ENCODE assay signal across 1 cellular context in the genomic region with DNA sequence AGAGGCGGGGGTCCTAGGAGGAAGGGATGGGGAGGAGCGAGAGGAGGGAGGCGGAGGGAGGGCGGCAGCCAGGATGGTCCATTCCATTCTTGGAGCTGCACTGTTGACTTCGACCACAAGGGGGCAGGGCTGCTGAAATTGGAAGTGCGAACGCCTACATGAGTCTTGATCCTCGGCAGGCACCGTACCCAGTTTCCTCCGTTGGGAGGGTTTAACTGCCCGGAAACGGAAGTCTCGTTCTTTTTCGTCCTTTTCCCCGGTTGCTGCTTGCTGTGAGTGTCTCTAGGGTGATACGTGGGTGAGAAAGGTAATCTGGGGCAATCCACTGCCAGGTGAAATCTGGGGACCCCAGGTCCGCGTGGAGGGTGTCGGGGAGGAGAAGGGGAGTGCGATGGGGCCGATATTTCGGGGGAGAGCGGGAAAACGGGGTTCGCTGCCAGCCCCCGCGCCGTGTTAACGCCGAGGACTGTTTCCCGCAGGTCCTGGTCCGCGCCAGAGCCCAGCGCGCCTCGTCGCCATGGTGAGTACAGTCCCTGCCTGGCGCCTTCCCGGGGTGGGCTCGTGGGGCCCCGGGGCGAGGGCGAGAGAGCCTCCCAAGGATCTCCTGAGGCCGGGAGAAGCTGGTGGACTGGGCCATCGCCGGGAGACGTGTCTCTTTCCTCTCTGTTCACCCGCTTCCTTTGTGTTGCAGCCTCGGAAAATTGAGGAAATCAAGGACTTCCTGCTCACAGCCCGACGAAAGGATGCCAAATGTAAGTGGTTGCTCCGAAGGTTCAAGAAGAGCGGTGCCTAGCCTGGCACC.
TF ChIP-seq lines count a peak whose summit lies in the region.

A gene (plus strand): TSS at position 240 of the 802 bp plus-strand sequence. CDS start 278 bp downstream, at position 518.

TF ChIP-seq in K562, 482 proteins besides CTCF, POLR2A, EP300 and RAD21 (continued from another document and continues in another):
- TF ChIP-seq, protein P1, sequence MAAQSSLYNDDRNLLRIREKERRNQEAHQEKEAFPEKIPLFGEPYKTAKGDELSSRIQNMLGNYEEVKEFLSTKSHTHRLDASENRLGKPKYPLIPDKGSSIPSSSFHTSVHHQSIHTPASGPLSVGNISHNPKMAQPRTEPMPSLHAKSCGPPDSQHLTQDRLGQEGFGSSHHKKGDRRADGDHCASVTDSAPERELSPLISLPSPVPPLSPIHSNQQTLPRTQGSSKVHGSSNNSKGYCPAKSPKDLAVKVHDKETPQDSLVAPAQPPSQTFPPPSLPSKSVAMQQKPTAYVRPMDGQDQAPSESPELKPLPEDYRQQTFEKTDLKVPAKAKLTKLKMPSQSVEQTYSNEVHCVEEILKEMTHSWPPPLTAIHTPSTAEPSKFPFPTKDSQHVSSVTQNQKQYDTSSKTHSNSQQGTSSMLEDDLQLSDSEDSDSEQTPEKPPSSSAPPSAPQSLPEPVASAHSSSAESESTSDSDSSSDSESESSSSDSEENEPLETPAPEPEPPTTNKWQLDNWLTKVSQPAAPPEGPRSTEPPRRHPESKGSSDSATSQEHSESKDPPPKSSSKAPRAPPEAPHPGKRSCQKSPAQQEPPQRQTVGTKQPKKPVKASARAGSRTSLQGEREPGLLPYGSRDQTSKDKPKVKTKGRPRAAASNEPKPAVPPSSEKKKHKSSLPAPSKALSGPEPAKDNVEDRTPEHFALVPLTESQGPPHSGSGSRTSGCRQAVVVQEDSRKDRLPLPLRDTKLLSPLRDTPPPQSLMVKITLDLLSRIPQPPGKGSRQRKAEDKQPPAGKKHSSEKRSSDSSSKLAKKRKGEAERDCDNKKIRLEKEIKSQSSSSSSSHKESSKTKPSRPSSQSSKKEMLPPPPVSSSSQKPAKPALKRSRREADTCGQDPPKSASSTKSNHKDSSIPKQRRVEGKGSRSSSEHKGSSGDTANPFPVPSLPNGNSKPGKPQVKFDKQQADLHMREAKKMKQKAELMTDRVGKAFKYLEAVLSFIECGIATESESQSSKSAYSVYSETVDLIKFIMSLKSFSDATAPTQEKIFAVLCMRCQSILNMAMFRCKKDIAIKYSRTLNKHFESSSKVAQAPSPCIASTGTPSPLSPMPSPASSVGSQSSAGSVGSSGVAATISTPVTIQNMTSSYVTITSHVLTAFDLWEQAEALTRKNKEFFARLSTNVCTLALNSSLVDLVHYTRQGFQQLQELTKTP (IDR thresholded peaks at IDR 0.05; ENCODE audit: low read depth in 1 of 2, partially characterized antibody in 2 of 2), result peak in 1 of 2 experiments; percentile 66
- peak; percentile 83 for TF ChIP-seq GTF2F1 (IDR thresholded peaks at IDR 0.05; ENCODE audit: low read depth, low read length)
- TF ChIP-seq, protein P2, sequence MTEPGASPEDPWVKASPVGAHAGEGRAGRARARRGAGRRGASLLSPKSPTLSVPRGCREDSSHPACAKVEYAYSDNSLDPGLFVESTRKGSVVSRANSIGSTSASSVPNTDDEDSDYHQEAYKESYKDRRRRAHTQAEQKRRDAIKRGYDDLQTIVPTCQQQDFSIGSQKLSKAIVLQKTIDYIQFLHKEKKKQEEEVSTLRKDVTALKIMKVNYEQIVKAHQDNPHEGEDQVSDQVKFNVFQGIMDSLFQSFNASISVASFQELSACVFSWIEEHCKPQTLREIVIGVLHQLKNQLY (CRISPR knock-in tag; conservative IDR thresholded peaks at IDR 0.05), result no peak
- peak in 1 of 2 experiments; percentile 35; a peak in 1 of 4 replicates for TF ChIP-seq SIX5 (IDR thresholded peaks at IDR 0.05; ENCODE audit: borderline replicate concordance in 1 of 2, insufficient read depth in 1 of 2, low read depth in 1 of 2, low read length in 2 of 2)
- no peak for TF ChIP-seq ZNF75A (CRISPR knock-in tag; IDR thresholded peaks at IDR 0.05)
- TF ChIP-seq NR3C1 (CRISPR knock-in tag; IDR thresholded peaks at IDR 0.05), result no peak
- TF ChIP-seq MEF2A (IDR thresholded peaks at IDR 0.05; ENCODE audit: control insufficient read depth, low read depth, low read length), result no peak
- TF ChIP-seq, protein P3, sequence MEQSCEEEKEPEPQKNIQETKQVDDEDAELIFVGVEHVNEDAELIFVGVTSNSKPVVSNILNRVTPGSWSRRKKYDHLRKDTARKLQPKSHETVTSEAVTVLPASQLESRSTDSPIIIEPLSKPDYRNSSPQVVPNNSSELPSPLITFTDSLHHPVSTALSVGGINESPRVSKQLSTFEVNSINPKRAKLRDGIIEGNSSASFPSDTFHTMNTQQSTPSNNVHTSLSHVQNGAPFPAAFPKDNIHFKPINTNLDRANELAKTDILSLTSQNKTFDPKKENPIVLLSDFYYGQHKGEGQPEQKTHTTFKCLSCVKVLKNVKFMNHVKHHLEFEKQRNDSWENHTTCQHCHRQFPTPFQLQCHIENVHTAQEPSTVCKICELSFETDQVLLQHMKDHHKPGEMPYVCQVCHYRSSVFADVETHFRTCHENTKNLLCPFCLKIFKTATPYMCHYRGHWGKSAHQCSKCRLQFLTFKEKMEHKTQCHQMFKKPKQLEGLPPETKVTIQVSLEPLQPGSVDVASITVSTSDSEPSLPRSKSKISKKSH (CRISPR knock-in tag; IDR thresholded peaks at IDR 0.05), result no peak
- TF ChIP-seq NFRKB (IDR thresholded peaks at IDR 0.05; ENCODE audit: low read depth), result peak; percentile 80; the same call in 1 of the 2 replicates
- peak; percentile 83 for TF ChIP-seq RBM39 (optimal IDR thresholded peaks at IDR 0.05; ENCODE audit: low read depth, low read length)
- TF ChIP-seq ZNF232 (CRISPR knock-in tag; IDR thresholded peaks at IDR 0.05), result 0 out of 2 replicates have a peak, but pooled peaks have one; percentile 38
- peak; percentile 93 for TF ChIP-seq CXXC5 (CRISPR knock-in tag; IDR thresholded peaks at IDR 0.05)
- TF ChIP-seq HMG20B (CRISPR knock-in tag; IDR thresholded peaks at IDR 0.05), result no peak
- no peak for TF ChIP-seq MAFF (IDR thresholded peaks at IDR 0.05; ENCODE audit: low read length)
- TF ChIP-seq POLR2G (IDR thresholded peaks at IDR 0.05; ENCODE audit: low read depth, low read length), result peak; percentile 90
- TF ChIP-seq IFI16 (CRISPR knock-in tag; IDR thresholded peaks at IDR 0.05), result no peak
- TF ChIP-seq PTRF (tag; IDR thresholded peaks at IDR 0.05), result no peak
- TF ChIP-seq, protein P4, sequence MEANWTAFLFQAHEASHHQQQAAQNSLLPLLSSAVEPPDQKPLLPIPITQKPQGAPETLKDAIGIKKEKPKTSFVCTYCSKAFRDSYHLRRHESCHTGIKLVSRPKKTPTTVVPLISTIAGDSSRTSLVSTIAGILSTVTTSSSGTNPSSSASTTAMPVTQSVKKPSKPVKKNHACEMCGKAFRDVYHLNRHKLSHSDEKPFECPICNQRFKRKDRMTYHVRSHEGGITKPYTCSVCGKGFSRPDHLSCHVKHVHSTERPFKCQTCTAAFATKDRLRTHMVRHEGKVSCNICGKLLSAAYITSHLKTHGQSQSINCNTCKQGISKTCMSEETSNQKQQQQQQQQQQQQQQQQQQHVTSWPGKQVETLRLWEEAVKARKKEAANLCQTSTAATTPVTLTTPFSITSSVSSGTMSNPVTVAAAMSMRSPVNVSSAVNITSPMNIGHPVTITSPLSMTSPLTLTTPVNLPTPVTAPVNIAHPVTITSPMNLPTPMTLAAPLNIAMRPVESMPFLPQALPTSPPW (CRISPR knock-in tag; IDR thresholded peaks at IDR 0.05), result peak; percentile 79
- TF ChIP-seq NR1H2 (CRISPR knock-in tag; IDR thresholded peaks at IDR 0.05), result no peak; the same call in 1 of the 2 replicates
- TF ChIP-seq BMI1 (IDR thresholded peaks at IDR 0.05; ENCODE audit: low read length), result no peak
- TF ChIP-seq, protein P5, sequence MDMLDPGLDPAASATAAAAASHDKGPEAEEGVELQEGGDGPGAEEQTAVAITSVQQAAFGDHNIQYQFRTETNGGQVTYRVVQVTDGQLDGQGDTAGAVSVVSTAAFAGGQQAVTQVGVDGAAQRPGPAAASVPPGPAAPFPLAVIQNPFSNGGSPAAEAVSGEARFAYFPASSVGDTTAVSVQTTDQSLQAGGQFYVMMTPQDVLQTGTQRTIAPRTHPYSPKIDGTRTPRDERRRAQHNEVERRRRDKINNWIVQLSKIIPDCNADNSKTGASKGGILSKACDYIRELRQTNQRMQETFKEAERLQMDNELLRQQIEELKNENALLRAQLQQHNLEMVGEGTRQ (CRISPR knock-in tag; IDR thresholded peaks at IDR 0.05), result no peak
- peak; percentile 83 for TF ChIP-seq NEUROD1 (IDR thresholded peaks at IDR 0.05; ENCODE audit: borderline replicate concordance, low read depth, low read length, partially characterized antibody)
- TF ChIP-seq PHF20 (IDR thresholded peaks at IDR 0.05; ENCODE audit: partially characterized antibody), result peak; percentile 99
- TF ChIP-seq, protein P6, sequence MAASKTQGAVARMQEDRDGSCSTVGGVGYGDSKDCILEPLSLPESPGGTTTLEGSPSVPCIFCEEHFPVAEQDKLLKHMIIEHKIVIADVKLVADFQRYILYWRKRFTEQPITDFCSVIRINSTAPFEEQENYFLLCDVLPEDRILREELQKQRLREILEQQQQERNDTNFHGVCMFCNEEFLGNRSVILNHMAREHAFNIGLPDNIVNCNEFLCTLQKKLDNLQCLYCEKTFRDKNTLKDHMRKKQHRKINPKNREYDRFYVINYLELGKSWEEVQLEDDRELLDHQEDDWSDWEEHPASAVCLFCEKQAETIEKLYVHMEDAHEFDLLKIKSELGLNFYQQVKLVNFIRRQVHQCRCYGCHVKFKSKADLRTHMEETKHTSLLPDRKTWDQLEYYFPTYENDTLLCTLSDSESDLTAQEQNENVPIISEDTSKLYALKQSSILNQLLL (CRISPR knock-in tag; IDR thresholded peaks at IDR 0.05; ENCODE audit: borderline replicate concordance), result no peak
- TF ChIP-seq ZNF311 (CRISPR knock-in tag; IDR thresholded peaks at IDR 0.05), result no peak
- TF ChIP-seq, protein P7, sequence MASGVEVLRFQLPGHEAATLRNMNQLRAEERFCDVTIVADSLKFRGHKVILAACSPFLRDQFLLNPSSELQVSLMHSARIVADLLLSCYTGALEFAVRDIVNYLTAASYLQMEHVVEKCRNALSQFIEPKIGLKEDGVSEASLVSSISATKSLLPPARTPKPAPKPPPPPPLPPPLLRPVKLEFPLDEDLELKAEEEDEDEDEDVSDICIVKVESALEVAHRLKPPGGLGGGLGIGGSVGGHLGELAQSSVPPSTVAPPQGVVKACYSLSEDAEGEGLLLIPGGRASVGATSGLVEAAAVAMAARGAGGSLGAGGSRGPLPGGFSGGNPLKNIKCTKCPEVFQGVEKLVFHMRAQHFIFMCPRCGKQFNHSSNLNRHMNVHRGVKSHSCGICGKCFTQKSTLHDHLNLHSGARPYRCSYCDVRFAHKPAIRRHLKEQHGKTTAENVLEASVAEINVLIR (CRISPR knock-in tag; IDR thresholded peaks at IDR 0.05), result no peak
- TF ChIP-seq, protein P8, sequence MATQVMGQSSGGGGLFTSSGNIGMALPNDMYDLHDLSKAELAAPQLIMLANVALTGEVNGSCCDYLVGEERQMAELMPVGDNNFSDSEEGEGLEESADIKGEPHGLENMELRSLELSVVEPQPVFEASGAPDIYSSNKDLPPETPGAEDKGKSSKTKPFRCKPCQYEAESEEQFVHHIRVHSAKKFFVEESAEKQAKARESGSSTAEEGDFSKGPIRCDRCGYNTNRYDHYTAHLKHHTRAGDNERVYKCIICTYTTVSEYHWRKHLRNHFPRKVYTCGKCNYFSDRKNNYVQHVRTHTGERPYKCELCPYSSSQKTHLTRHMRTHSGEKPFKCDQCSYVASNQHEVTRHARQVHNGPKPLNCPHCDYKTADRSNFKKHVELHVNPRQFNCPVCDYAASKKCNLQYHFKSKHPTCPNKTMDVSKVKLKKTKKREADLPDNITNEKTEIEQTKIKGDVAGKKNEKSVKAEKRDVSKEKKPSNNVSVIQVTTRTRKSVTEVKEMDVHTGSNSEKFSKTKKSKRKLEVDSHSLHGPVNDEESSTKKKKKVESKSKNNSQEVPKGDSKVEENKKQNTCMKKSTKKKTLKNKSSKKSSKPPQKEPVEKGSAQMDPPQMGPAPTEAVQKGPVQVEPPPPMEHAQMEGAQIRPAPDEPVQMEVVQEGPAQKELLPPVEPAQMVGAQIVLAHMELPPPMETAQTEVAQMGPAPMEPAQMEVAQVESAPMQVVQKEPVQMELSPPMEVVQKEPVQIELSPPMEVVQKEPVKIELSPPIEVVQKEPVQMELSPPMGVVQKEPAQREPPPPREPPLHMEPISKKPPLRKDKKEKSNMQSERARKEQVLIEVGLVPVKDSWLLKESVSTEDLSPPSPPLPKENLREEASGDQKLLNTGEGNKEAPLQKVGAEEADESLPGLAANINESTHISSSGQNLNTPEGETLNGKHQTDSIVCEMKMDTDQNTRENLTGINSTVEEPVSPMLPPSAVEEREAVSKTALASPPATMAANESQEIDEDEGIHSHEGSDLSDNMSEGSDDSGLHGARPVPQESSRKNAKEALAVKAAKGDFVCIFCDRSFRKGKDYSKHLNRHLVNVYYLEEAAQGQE (CRISPR knock-in tag; IDR thresholded peaks at IDR 0.05; ENCODE audit: low read depth), result no peak
- TF ChIP-seq, protein P9, sequence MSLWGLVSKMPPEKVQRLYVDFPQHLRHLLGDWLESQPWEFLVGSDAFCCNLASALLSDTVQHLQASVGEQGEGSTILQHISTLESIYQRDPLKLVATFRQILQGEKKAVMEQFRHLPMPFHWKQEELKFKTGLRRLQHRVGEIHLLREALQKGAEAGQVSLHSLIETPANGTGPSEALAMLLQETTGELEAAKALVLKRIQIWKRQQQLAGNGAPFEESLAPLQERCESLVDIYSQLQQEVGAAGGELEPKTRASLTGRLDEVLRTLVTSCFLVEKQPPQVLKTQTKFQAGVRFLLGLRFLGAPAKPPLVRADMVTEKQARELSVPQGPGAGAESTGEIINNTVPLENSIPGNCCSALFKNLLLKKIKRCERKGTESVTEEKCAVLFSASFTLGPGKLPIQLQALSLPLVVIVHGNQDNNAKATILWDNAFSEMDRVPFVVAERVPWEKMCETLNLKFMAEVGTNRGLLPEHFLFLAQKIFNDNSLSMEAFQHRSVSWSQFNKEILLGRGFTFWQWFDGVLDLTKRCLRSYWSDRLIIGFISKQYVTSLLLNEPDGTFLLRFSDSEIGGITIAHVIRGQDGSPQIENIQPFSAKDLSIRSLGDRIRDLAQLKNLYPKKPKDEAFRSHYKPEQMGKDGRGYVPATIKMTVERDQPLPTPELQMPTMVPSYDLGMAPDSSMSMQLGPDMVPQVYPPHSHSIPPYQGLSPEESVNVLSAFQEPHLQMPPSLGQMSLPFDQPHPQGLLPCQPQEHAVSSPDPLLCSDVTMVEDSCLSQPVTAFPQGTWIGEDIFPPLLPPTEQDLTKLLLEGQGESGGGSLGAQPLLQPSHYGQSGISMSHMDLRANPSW (CRISPR knock-in tag; IDR thresholded peaks at IDR 0.05), result no peak
- TF ChIP-seq MECOM (CRISPR knock-in tag; IDR thresholded peaks at IDR 0.05), result no peak
- no peak for TF ChIP-seq HNRNPUL1 (IDR thresholded peaks at IDR 0.05; ENCODE audit: low read length)
- TF ChIP-seq HNRNPLL (IDR thresholded peaks at IDR 0.05; ENCODE audit: low read depth, low read length, poor library complexity, severe bottlenecking), result no peak
- no peak for TF ChIP-seq ZNF561 (CRISPR knock-in tag; conservative IDR thresholded peaks at IDR 0.05)
- no peak for TF ChIP-seq DMBX1 (CRISPR knock-in tag; IDR thresholded peaks at IDR 0.05; ENCODE audit: borderline replicate concordance)
- TF ChIP-seq, protein P10, sequence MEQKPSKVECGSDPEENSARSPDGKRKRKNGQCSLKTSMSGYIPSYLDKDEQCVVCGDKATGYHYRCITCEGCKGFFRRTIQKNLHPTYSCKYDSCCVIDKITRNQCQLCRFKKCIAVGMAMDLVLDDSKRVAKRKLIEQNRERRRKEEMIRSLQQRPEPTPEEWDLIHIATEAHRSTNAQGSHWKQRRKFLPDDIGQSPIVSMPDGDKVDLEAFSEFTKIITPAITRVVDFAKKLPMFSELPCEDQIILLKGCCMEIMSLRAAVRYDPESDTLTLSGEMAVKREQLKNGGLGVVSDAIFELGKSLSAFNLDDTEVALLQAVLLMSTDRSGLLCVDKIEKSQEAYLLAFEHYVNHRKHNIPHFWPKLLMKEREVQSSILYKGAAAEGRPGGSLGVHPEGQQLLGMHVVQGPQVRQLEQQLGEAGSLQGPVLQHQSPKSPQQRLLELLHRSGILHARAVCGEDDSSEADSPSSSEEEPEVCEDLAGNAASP (IDR thresholded peaks at IDR 0.05), result no peak
- no peak for TF ChIP-seq NCOA6 (IDR thresholded peaks at IDR 0.05)
- TF ChIP-seq SRSF1 (IDR thresholded peaks at IDR 0.05; ENCODE audit: low read depth, low read length), result no peak
- peak; percentile 75 for TF ChIP-seq ESRRA (IDR thresholded peaks at IDR 0.05; ENCODE audit: borderline replicate concordance, low read depth)
- TF ChIP-seq LEF1 (IDR thresholded peaks at IDR 0.05), result no peak
- no peak for TF ChIP-seq KAT8 (IDR thresholded peaks at IDR 0.05; ENCODE audit: low read depth)
